Comparison of ENCODE assay signal across 1 cellular context in the genomic region with DNA sequence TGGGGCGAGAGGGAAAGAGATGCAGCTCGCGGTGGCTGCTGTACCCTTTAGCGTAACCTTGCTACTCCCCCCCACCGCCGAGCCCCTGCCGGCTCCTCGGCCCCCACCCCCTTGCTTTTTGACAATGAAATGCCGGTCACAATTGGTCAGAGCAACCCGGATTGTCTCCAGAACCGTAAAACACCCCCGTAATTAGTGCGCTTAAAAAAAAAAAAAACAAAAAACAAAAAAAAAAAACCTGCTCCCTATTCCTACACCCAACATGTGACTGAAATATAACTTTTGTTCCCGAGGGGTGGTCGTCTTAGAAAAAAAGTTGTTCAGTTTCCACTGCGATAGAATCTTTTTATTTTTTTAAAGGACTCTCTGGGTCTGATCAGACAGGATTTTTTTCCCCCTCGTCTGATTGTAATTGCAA.
TF ChIP-seq lines count a peak whose summit lies in the region.

No MANE protein-coding gene starts in this region.

TF ChIP-seq in GM23338, 12 proteins besides CTCF, POLR2A, EP300 and RAD21 (continued from another document):
- TF ChIP-seq, protein P1, sequence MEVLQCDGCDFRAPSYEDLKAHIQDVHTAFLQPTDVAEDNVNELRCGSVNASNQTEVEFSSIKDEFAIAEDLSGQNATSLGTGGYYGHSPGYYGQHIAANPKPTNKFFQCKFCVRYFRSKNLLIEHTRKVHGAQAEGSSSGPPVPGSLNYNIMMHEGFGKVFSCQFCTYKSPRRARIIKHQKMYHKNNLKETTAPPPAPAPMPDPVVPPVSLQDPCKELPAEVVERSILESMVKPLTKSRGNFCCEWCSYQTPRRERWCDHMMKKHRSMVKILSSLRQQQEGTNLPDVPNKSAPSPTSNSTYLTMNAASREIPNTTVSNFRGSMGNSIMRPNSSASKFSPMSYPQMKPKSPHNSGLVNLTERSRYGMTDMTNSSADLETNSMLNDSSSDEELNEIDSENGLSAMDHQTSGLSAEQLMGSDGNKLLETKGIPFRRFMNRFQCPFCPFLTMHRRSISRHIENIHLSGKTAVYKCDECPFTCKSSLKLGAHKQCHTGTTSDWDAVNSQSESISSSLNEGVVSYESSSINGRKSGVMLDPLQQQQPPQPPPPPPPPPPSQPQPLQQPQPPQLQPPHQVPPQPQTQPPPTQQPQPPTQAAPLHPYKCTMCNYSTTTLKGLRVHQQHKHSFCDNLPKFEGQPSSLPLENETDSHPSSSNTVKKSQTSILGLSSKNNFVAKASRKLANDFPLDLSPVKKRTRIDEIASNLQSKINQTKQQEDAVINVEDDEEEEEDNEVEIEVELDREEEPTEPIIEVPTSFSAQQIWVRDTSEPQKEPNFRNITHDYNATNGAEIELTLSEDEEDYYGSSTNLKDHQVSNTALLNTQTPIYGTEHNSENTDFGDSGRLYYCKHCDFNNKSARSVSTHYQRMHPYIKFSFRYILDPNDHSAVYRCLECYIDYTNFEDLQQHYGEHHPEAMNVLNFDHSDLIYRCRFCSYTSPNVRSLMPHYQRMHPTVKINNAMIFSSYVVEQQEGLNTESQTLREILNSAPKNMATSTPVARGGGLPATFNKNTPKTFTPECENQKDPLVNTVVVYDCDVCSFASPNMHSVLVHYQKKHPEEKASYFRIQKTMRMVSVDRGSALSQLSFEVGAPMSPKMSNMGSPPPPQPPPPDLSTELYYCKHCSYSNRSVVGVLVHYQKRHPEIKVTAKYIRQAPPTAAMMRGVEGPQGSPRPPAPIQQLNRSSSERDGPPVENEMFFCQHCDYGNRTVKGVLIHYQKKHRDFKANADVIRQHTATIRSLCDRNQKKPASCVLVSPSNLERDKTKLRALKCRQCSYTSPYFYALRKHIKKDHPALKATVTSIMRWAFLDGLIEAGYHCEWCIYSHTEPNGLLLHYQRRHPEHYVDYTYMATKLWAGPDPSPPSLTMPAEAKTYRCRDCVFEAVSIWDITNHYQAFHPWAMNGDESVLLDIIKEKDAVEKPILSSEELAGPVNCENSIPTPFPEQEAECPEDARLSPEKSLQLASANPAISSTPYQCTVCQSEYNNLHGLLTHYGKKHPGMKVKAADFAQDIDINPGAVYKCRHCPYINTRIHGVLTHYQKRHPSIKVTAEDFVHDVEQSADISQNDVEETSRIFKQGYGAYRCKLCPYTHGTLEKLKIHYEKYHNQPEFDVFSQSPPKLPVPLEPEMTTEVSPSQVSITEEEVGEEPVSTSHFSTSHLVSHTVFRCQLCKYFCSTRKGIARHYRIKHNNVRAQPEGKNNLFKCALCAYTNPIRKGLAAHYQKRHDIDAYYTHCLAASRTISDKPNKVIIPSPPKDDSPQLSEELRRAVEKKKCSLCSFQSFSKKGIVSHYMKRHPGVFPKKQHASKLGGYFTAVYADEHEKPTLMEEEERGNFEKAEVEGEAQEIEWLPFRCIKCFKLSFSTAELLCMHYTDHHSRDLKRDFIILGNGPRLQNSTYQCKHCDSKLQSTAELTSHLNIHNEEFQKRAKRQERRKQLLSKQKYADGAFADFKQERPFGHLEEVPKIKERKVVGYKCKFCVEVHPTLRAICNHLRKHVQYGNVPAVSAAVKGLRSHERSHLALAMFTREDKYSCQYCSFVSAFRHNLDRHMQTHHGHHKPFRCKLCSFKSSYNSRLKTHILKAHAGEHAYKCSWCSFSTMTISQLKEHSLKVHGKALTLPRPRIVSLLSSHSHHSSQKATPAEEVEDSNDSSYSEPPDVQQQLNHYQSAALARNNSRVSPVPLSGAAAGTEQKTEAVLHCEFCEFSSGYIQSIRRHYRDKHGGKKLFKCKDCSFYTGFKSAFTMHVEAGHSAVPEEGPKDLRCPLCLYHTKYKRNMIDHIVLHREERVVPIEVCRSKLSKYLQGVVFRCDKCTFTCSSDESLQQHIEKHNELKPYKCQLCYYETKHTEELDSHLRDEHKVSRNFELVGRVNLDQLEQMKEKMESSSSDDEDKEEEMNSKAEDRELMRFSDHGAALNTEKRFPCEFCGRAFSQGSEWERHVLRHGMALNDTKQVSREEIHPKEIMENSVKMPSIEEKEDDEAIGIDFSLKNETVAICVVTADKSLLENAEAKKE (CRISPR knock-in tag; IDR thresholded peaks at IDR 0.05), result no peak
- TF ChIP-seq NANOG (IDR thresholded peaks at IDR 0.05; ENCODE audit: borderline replicate concordance) (no peak), ZNF114 (CRISPR knock-in tag; IDR thresholded peaks at IDR 0.05) (no peak)
